13 cellular contexts compared by ENCODE assay signal in the genomic region with DNA sequence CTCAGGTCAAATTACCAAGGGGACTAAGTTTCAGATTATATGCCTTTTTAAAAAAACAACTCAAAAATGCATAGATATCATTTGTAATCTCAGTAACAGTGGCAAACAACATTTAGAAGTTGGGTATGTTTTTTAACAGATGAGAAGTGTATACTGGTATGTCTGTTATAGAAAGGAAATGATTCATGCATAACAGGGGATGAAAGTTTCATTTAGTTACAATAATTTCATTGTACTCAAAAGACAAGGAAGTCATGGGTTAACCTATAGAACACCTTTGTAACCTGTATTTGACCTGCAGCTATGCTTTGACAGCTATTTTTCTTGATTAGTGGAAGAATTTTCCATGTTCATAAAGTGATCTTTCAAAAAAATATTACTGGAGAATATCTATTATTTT. TPM values are rescaled to one million over a fixed set of nuclear protein-coding genes. Genes with fewer than 3 reads are reported as not detected.
A peak's percentile ranks its signal among the peaks of the same experiment; 100 is the strongest.
DNase-seq lines count a peak whose midpoint lies in the region; ATAC-seq and TF ChIP-seq lines count a peak whose summit lies in the region.
"Had no signal": no experiment of that assay in that cellular context is flagged by ENCODE, and none has a peak within 500 bp of the region (broad histone marks: within the 10 kb centered on the region; RNA-seq: fewer than 3 reads in every experiment).

No MANE protein-coding gene starts in this region.

- TF ChIP-seq CTCF in Loucy (conservative IDR thresholded peaks at IDR 0.05; ENCODE audit: low read length) = no peak

- H3K9ac ChIP-seq in Loucy (ENCODE audit: low read depth, low read length, poor library complexity, severe bottlenecking) = peak overlapping the region; percentile 45

- peaks cover 81% of the 10 kb centered on the region for H3K36me3 ChIP-seq in Loucy (ENCODE audit: insufficient read depth, low read length)

- H3K9me2 ChIP-seq in Loucy (replicated peaks; ENCODE audit: low read depth, low read length) = no peaks in the 10 kb centered on the region

- peaks cover 61% of the 10 kb centered on the region for H3K4me1 ChIP-seq in Loucy (ENCODE audit: insufficient read depth, low read length, poor library complexity, severe bottlenecking)
- H3K4me1 ChIP-seq: psoas muscle had no signal

- peak; percentile 36 for DNase-seq in EH (ENCODE audit: low read depth)
- no peak for DNase-seq in activated naive CD4-positive, alpha-beta T cell treated with anti-CD3 and anti-CD28 coated beads, Interleukin-2, amount 50 U/mL, for 72 hours (ENCODE audit: low spot score in 2 of 2)
- DNase-seq in naive thymus-derived CD8-positive, alpha-beta T cell = no peak
- no peak for DNase-seq in left lobe of liver (ENCODE audit: low spot score)
- DNase-seq: activated CD4-positive, alpha-beta T cell treated with anti-CD3 and anti-CD28 coated beads for 4 hours; DMS 273 treated with DMSO at 0.1 percent for 48 hours; hippocampal formation; NCI-H526; psoas muscle; stimulated activated CD4-positive, alpha-beta T cell treated with anti-CD3 and anti-CD28 coated beads, Interleukin-4, amount 100 ng/mL, for 4 hours had no signal

- peaks cover 0 to 22% of the 10 kb centered on the region in 2 donors for H3K9me3 Mint-ChIP-seq in activated naive CD4-positive, alpha-beta T cell treated with anti-CD3 and anti-CD28 coated beads, Interleukin-2, amount 50 U/mL, for 72 hours
- peaks cover 0 to 15% (median 2%) of the 10 kb centered on the region in 9 donors for H3K9me3 Mint-ChIP-seq in naive thymus-derived CD8-positive, alpha-beta T cell

- H3K79me2 ChIP-seq in Loucy (ENCODE audit: insufficient read depth, low read length) = peaks cover 96% of the 10 kb centered on the region

- no peaks in the 10 kb centered on the region for H3K27me3 ChIP-seq in Loucy (ENCODE audit: insufficient read depth, low read length, poor library complexity, severe bottlenecking)

- peak overlapping the region; percentile 55 for H3K4me2 ChIP-seq in Loucy (ENCODE audit: low read depth, low read length, poor library complexity, severe bottlenecking)

- no peak overlapping the region for H2AFZ ChIP-seq in Loucy (ENCODE audit: low read length)

- peak overlapping the region; percentile 50 for H3K4me3 ChIP-seq in Loucy (ENCODE audit: low read length, poor library complexity, severe bottlenecking)
- H3K4me3 ChIP-seq: psoas muscle had no signal

- POLR2A ChIA-PET in naive thymus-derived CD8-positive, alpha-beta T cell (lab: Charles Lee) = no interaction called here

- peaks cover 33 to 81% of the 10 kb centered on the region in 2 donors for H3K36me3 Mint-ChIP-seq in activated naive CD4-positive, alpha-beta T cell treated with anti-CD3 and anti-CD28 coated beads, Interleukin-2, amount 50 U/mL, for 72 hours
- peaks cover 10 to 11% (median 10%) of the 10 kb centered on the region in 3 donors for H3K36me3 Mint-ChIP-seq in naive thymus-derived CD8-positive, alpha-beta T cell

- peak; percentile 59 to 68 for ATAC-seq in activated naive CD4-positive, alpha-beta T cell treated with anti-CD3 and anti-CD28 coated beads, Interleukin-2, amount 50 U/mL, for 72 hours
- ATAC-seq in naive thymus-derived CD8-positive, alpha-beta T cell = no peak
- ATAC-seq in GM21786 (IDR thresholded peaks at IDR 0.05; ENCODE audit: unreplicated experiment) (no peak), left lobe of liver (no peak), HG02852 (IDR thresholded peaks at IDR 0.05; ENCODE audit: unreplicated experiment) (no peak)
- ATAC-seq: psoas muscle had no signal

- no peaks in the 10 kb centered on the region for H3K27me3 Mint-ChIP-seq in naive thymus-derived CD8-positive, alpha-beta T cell

- peak overlapping the region; percentile 85 to 95 for H3K27ac Mint-ChIP-seq in activated naive CD4-positive, alpha-beta T cell treated with anti-CD3 and anti-CD28 coated beads, Interleukin-2, amount 50 U/mL, for 72 hours
- peak overlapping the region in 6 of 10 donors; percentile 11 to 80 (median 42) for H3K27ac Mint-ChIP-seq in naive thymus-derived CD8-positive, alpha-beta T cell

- H3F3A ChIP-seq in Loucy (ENCODE audit: low read depth) = peaks cover 21% of the 10 kb centered on the region

- peak overlapping the region in 2 of 10 donors; percentile 27 to 30 for H3K4me3 Mint-ChIP-seq in naive thymus-derived CD8-positive, alpha-beta T cell

- H4K20me1 ChIP-seq in Loucy (ENCODE audit: insufficient read depth, low read length, poor library complexity, severe bottlenecking) = peaks cover 17% of the 10 kb centered on the region

- peaks cover 20 to 41% (median 33%) of the 10 kb centered on the region in 4 donors for H3K4me1 Mint-ChIP-seq in naive thymus-derived CD8-positive, alpha-beta T cell

- H3K9me3 ChIP-seq in Loucy (ENCODE audit: insufficient read depth, low read depth, low read length) = no peaks in the 10 kb centered on the region; the same call in 1 of the 2 replicates
- H3K9me3 ChIP-seq: psoas muscle had no signal

RNA-seq across cellular contexts. Expression of gene FAM133B, which starts 35.4 kb away (rescaled TPM):
- 10 to 100 TPM; 28.4 to 34.9 TPM for total RNA-seq in activated naive CD4-positive, alpha-beta T cell treated with anti-CD3 and anti-CD28 coated beads, Interleukin-2, amount 50 U/mL, for 72 hours
- total RNA-seq in naive thymus-derived CD8-positive, alpha-beta T cell = 10 to 100 TPM; 54.1 to 55.3 TPM
- polyA plus RNA-seq in naive thymus-derived CD8-positive, alpha-beta T cell = 10 to 100 TPM; 17.6 to 28.2 (median 26.3) TPM
- 9.1 TPM for total RNA-seq in left lobe of liver

Comparison
In these comparisons a context has a peak if more than half of its experiments do, and no peak if none do; other contexts are left out.
1. ATAC-seq: peak in activated naive CD4-positive, alpha-beta T cell treated with anti-CD3 and anti-CD28 coated beads, Interleukin-2, amount 50 U/mL, for 72 hours (2 of 2); none in naive thymus-derived CD8-positive, alpha-beta T cell (0 of 2), GM21786 (single experiment), left lobe of liver (single experiment) and HG02852 (single experiment).